4 cellular contexts compared by ENCODE assay signal in genomic region chr15:43659727-43660126, GRCh38. TPM values are rescaled to one million over a fixed set of nuclear protein-coding genes. Genes with fewer than 3 reads are reported as not detected.
"Had no signal": no experiment of that assay in that cellular context is flagged by ENCODE, and none has a peak within 500 bp of the region (broad histone marks: within the 10 kb centered on the region; RNA-seq: fewer than 3 reads in every experiment).

No MANE protein-coding gene starts in this region.

RNA-seq across cellular contexts. Expression of gene CKMT1A, which starts 33.9 kb away (rescaled TPM):
- total RNA-seq: Right ventricle myocardium superior, SJSA1 had no signal

RNA-seq across cellular contexts. Expression of gene STRC, which starts 41.1 kb away (rescaled TPM):
- total RNA-seq: Right ventricle myocardium inferior, Right ventricle myocardium superior, RPMI7951, SJSA1 had no signal
